ENCODE assay signal across 23 cellular contexts in genomic region chr1:215192306-215192705, GRCh38.
DNase-seq lines count a peak whose midpoint lies in the region; ATAC-seq and TF ChIP-seq lines count a peak whose summit lies in the region.
"Had no signal": no experiment of that assay in that cellular context is flagged by ENCODE, and none has a peak within 500 bp of the region (broad histone marks: within the 10 kb centered on the region; RNA-seq: fewer than 3 reads in every experiment).

No MANE protein-coding gene starts in this region.

- H3K27ac ChIP-seq in PC-3 (ENCODE audit: low read length) = peak overlapping the region; percentile 16
- no peak overlapping the region for H3K27ac ChIP-seq in MM.1S (ENCODE audit: low read length)
- H3K27ac ChIP-seq: brain microvascular endothelial cell, esophagus squamous epithelium, left lung, parathyroid adenoma, SJCRH30, transverse colon had no signal

- H3K36me3 ChIP-seq in PC-3 (ENCODE audit: low read depth, low read length) (no peaks in the 10 kb centered on the region), skeletal muscle satellite cell (ENCODE audit: insufficient read depth, low read length) (no peaks in the 10 kb centered on the region), MM.1S (replicated peaks; ENCODE audit: insufficient read depth, low read length) (no peaks in the 10 kb centered on the region)
- H3K36me3 ChIP-seq: brain microvascular endothelial cell, esophagus squamous epithelium, left lung, SJCRH30, transverse colon had no signal

- H3K27me3 ChIP-seq in PC-3 (ENCODE audit: low read length) = no peaks in the 10 kb centered on the region
- H3K27me3 ChIP-seq in skeletal muscle satellite cell (ENCODE audit: control insufficient read depth, insufficient read depth, low read length) = no peaks in the 10 kb centered on the region
- no peaks in the 10 kb centered on the region for H3K27me3 ChIP-seq in MM.1S (replicated peaks; ENCODE audit: insufficient read depth, low read length)
- H3K27me3 ChIP-seq: brain microvascular endothelial cell, esophagus squamous epithelium, left lung, transverse colon had no signal

- H3K9ac ChIP-seq in PC-3 (ENCODE audit: low read length) (no peak overlapping the region), skeletal muscle satellite cell (ENCODE audit: low read depth, low read length) (peak overlapping the region; percentile 20), MM.1S (ENCODE audit: low read length) (no peak overlapping the region)
- H3K9ac ChIP-seq: parathyroid adenoma had no signal

- DNase-seq in EH (ENCODE audit: low read depth) = peak; percentile 88
- peak; percentile 85 for DNase-seq in PC-3
- peak; percentile 3 for DNase-seq in fibroblast of pulmonary artery (ENCODE audit: low read depth)
- DNase-seq in C1 segment of cervical spinal cord (lab: John Stamatoyannopoulos, UW) = no peak
- DNase-seq in MM.1S = no peak
- DNase-seq: activated CD4-positive, alpha-beta T cell treated with anti-CD3 and anti-CD28 coated beads for 36 hours; activated CD8-positive, alpha-beta memory T cell treated with anti-CD3 and anti-CD28 coated beads, Interleukin-2, amount 50 U/mL, for 4 hours; activated naive CD4-positive, alpha-beta T cell treated with Interleukin-2 at 50 U/mL for 16 hours; brain microvascular endothelial cell; CD8-positive, alpha-beta T cell; esophagus squamous epithelium; GOT3; left lung; NCI-H187; NCI-H510A; SJCRH30; stimulated activated CD4-positive, alpha-beta T cell treated with anti-CD3 and anti-CD28 coated beads, Interleukin-12 subunit alpha, Interleukin-12 subunit beta, amount 100 ng/mL, for 4 hours; transverse colon had no signal

- POLR2A ChIA-PET in PC-3 (lab: Charles Lee; ENCODE audit: unreplicated experiment) = no interaction called here

- intact Hi-C loops in PC-3 (cut with micrococcal nuclease) = loop anchor here (1.0 to 5.0 kb wide), 4 partner anchors 78 to 374 kb away; partner anchors contain the start of gene KCTD3

- H3K79me2 ChIP-seq in PC-3 (ENCODE audit: low read length) = no peaks in the 10 kb centered on the region
- no peaks in the 10 kb centered on the region for H3K79me2 ChIP-seq in MM.1S (ENCODE audit: low read length)
- H3K79me2 ChIP-seq: parathyroid adenoma had no signal

- H4K20me1 ChIP-seq in PC-3 (ENCODE audit: low read length) (no peaks in the 10 kb centered on the region), MM.1S (ENCODE audit: insufficient read depth, low read length) (no peaks in the 10 kb centered on the region)

- BruUV-seq in PC-3 (replicated peaks; lab: Mats Ljungman, UMichigan) = no TSS peak

- H3K4me2 ChIP-seq in PC-3 (ENCODE audit: low read length) (peak overlapping the region; percentile 23), skeletal muscle satellite cell (ENCODE audit: low read length) (peak overlapping the region; percentile 50), MM.1S (ENCODE audit: low read depth, low read length) (no peak overlapping the region)

- CTCF ChIA-PET in PC-3 (lab: Charles Lee) = interaction anchor here (0.5 kb wide), 1 partner anchor 291 kb away, joined by 3 read pairs; no protein-coding TSS in a partner anchor

- H3F3A ChIP-seq in PC-3 (ENCODE audit: low read length, unreplicated experiment) (no peaks in the 10 kb centered on the region), MM.1S (ENCODE audit: insufficient read depth, low read length) (no peaks in the 10 kb centered on the region)

- H3K4me1 ChIP-seq in PC-3 (ENCODE audit: insufficient read depth, low read length) = peaks cover 38% of the 10 kb centered on the region
- H3K4me1 ChIP-seq in skeletal muscle satellite cell (ENCODE audit: control insufficient read depth, insufficient read depth, low read length) = peaks cover 35% of the 10 kb centered on the region
- no peaks in the 10 kb centered on the region for H3K4me1 ChIP-seq in MM.1S (ENCODE audit: low read length)
- H3K4me1 ChIP-seq: esophagus squamous epithelium, left lung, parathyroid adenoma, transverse colon had no signal

- peak; percentile 60 for ATAC-seq in PC-3
- no peak for ATAC-seq in GM19351 (IDR thresholded peaks at IDR 0.05; ENCODE audit: unreplicated experiment)
- no peak for ATAC-seq in HG03521 (IDR thresholded peaks at IDR 0.05; ENCODE audit: unreplicated experiment)
- ATAC-seq: activated CD4-positive, alpha-beta T cell treated with anti-CD3 and anti-CD28 coated beads for 36 hours; CD8-positive, alpha-beta T cell; left lung; stimulated activated memory B cell treated with anti-CD40 and anti-IgM and Interleukin-4, amounts not matched to agents 10 μg/mL and 1 μg/mL and 100 μg/mL, for 72 hours had no signal

- no peaks in the 10 kb centered on the region for H3K9me3 ChIP-seq in PC-3 (ENCODE audit: low read length)
- H3K9me3 ChIP-seq in skeletal muscle satellite cell (replicated peaks; ENCODE audit: low read length) = no peaks in the 10 kb centered on the region
- no peaks in the 10 kb centered on the region for H3K9me3 ChIP-seq in MM.1S (replicated peaks; ENCODE audit: insufficient read depth, low read length)
- H3K9me3 ChIP-seq: esophagus squamous epithelium, left lung, SJCRH30, transverse colon had no signal

- H2AFZ ChIP-seq in PC-3 (ENCODE audit: low read length) (no peak overlapping the region), MM.1S (ENCODE audit: low read length) (no peak overlapping the region)
- H2AFZ ChIP-seq: parathyroid adenoma had no signal

- no peak overlapping the region for H3K4me3 ChIP-seq in PC-3 (ENCODE audit: low read length)
- H3K4me3 ChIP-seq in fibroblast of pulmonary artery (replicated peaks; ENCODE audit: low read depth, low read length) = no peak overlapping the region
- H3K4me3 ChIP-seq in skeletal muscle satellite cell (ENCODE audit: low read length) = no peak overlapping the region
- no peak overlapping the region for H3K4me3 ChIP-seq in MM.1S (ENCODE audit: low read length)
- H3K4me3 ChIP-seq: esophagus squamous epithelium, left lung, SJCRH30, transverse colon had no signal

- TF ChIP-seq CTCF in PC-3 (conservative IDR thresholded peaks at IDR 0.05; ENCODE audit: low read depth, low read length) (no peak), fibroblast of pulmonary artery (IDR thresholded peaks at IDR 0.05; ENCODE audit: low read length, missing control alignments) (no peak), MM.1S (IDR thresholded peaks at IDR 0.05; ENCODE audit: low read length) (no peak)

- H3K9me2 ChIP-seq in PC-3 (replicated peaks; ENCODE audit: low read length) (no peaks in the 10 kb centered on the region), MM.1S (replicated peaks; ENCODE audit: insufficient read depth, low read length) (no peaks in the 10 kb centered on the region)

Comparison
In these comparisons a context has a peak if more than half of its experiments do, and no peak if none do; other contexts are left out.
1. DNase-seq: peak in EH (single experiment), PC-3 (single experiment) and fibroblast of pulmonary artery (single experiment); none in C1 segment of cervical spinal cord (0 of 14) and MM.1S (single experiment).